1 cellular context compared by ENCODE assay signal in genomic region chr4:119026662-119027444, GRCh38.
TF ChIP-seq lines count a peak whose summit lies in the region.

No MANE protein-coding gene starts in this region.

TF ChIP-seq in SK-N-SH treated with all-trans-retinoic acid at 6 μM for 48 hours, 23 proteins besides CTCF, POLR2A, EP300 and RAD21 (continued from another document):
- TF ChIP-seq PATZ1 (CRISPR knock-in tag; IDR thresholded peaks at IDR 0.05; ENCODE audit: borderline replicate concordance) (no peak), ZFP3 (CRISPR knock-in tag; IDR thresholded peaks at IDR 0.05) (no peak), SNAI2 (CRISPR knock-in tag; IDR thresholded peaks at IDR 0.05) (no peak), OSR1 (CRISPR knock-in tag; IDR thresholded peaks at IDR 0.05) (no peak), TOX (CRISPR knock-in tag; IDR thresholded peaks at IDR 0.05; ENCODE audit: borderline replicate concordance) (no peak), ZNF70 (CRISPR knock-in tag; IDR thresholded peaks at IDR 0.05) (no peak), ZNF8 (CRISPR knock-in tag; IDR thresholded peaks at IDR 0.05) (no peak), ZFP30 (CRISPR knock-in tag; IDR thresholded peaks at IDR 0.05) (no peak)
